Comparison of ENCODE assay signal across 9 cellular contexts in the genomic region with DNA sequence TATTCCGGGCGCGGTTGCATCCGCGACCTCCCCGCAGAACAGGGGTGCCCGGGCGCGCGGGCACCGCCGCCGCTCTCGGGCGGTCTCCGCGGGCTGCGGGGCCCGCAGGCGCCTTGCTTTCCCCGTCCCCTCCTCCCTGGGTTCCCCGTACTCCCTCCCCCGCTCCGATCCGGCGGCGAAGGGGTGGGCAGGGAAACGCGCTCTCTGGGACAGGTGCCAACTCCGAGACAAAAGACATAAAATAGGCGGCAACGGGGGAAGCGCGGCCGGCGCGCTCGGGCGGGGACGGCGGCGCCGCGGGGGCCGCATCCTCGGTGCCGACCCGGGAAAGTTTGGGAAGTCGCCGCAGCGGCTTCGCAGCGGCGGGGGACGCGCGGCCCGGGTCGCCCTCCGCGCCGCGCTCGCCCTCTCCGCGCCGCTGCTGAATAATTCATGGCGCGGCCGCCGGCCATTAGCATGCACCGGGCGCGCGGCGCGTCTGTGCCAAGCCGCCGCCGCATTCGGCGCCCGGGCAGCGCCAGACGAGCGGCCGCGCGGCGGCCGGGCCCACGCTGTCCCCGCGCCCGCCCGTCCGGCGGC.
DNase-seq lines count a peak whose midpoint lies in the region; ATAC-seq lines count a peak whose summit lies in the region.
"Had no signal": no experiment of that assay in that cellular context is flagged by ENCODE, and none has a peak within 500 bp of the region (broad histone marks: within the 10 kb centered on the region; RNA-seq: fewer than 3 reads in every experiment).

No MANE protein-coding gene starts in this region.

- ATAC-seq in esophagus mucosa (peak; percentile 55), GM19023 (IDR thresholded peaks at IDR 0.05; ENCODE audit: unreplicated experiment) (no peak)
- ATAC-seq: K562 had no signal

- DNase-seq in C1 segment of cervical spinal cord (lab: John Stamatoyannopoulos, UW) (peak in 12 of 14 donors; percentile 76 to 98 (median 88)), HCEC 1CT (peak; percentile 96), NCI-H524 (lab: John Stamatoyannopoulos, UW) (peak; percentile 71 to 83), mucosa of gallbladder (ENCODE audit: low spot score) (peak; percentile 92)
- DNase-seq in activated CD8-positive, alpha-beta memory T cell treated with anti-CD3 and anti-CD28 coated beads, Interleukin-2, amount 50 U/mL, for 48 hours: peak; percentile 80
- peak; percentile 64 for DNase-seq in stimulated activated naive CD4-positive, alpha-beta T cell treated with Interleukin-2 at 50 U/mL for 16 hours (lab: John Stamatoyannopoulos, UW)
